8 cellular contexts compared by ENCODE assay signal in genomic region chr18:79952457-79952995, GRCh38. TPM values are rescaled to one million over a fixed set of nuclear protein-coding genes. Genes with fewer than 3 reads are reported as not detected.
DNase-seq lines count a peak whose midpoint lies in the region; ATAC-seq and TF ChIP-seq lines count a peak whose summit lies in the region.

No MANE protein-coding gene starts in this region.

- H3K27me3 ChIP-seq in left ventricle myocardium inferior (ENCODE audit: low read depth) (no peaks in the 10 kb centered on the region), gastrocnemius medialis (no peaks in the 10 kb centered on the region)

- peak overlapping the region; percentile 67 for H3K4me3 Mint-ChIP-seq in T-helper 17 cell

- no peaks in the 10 kb centered on the region for H3K36me3 Mint-ChIP-seq in T-helper 17 cell (ENCODE audit: low read depth)

- no peak for DNase-seq in T-helper 17 cell
- no peak for DNase-seq in left ventricle myocardium inferior
- no peak for DNase-seq in gastrocnemius medialis
- no peak for DNase-seq in NAMALWA (ENCODE audit: low spot score)
- DNase-seq in cerebellar cortex (ENCODE audit: low spot score): no peak

- no peak for TF ChIP-seq CTCF in left ventricle myocardium inferior (IDR thresholded peaks at IDR 0.05; ENCODE audit: borderline replicate concordance)
- no peak for TF ChIP-seq CTCF in gastrocnemius medialis (IDR thresholded peaks at IDR 0.05 in 4 of 5, conservative IDR thresholded peaks at IDR 0.05 in 1 of 5)

- H3K9ac ChIP-seq in ES-I3 (ENCODE audit: low read depth, low read length): peak overlapping the region; percentile 65; the same call in 1 of the 2 replicates

- H3K4me1 Mint-ChIP-seq in T-helper 17 cell: peaks cover 18% of the 10 kb centered on the region

- no peaks in the 10 kb centered on the region for H3K27me3 Mint-ChIP-seq in T-helper 17 cell

- ATAC-seq in T-helper 17 cell: no peak
- ATAC-seq in gastrocnemius medialis: no peak
- ATAC-seq in HG02763 (IDR thresholded peaks at IDR 0.05; ENCODE audit: unreplicated experiment): no peak
- no peak for ATAC-seq in HG02973 (IDR thresholded peaks at IDR 0.05; ENCODE audit: unreplicated experiment)

- no peak overlapping the region for H3K27ac ChIP-seq in left ventricle myocardium inferior (replicated peaks)
- H3K27ac ChIP-seq in gastrocnemius medialis: peak overlapping the region in 2 of 4 donors; percentile 69 to 96

- intact Hi-C loops in left ventricle myocardium inferior (cut with micrococcal nuclease): no loop called here
- intact Hi-C loops in gastrocnemius medialis (cut with DNase I; ENCODE audit: low total_unique reads): loop anchor here (10.0 kb wide), 1 partner anchor 548 kb away; no protein-coding TSS in a partner anchor

- no peaks in the 10 kb centered on the region for H3K36me3 ChIP-seq in ES-I3 (ENCODE audit: insufficient read depth, low read length)
- peaks cover 8% of the 10 kb centered on the region for H3K36me3 ChIP-seq in left ventricle myocardium inferior
- peaks cover 0 to 10% of the 10 kb centered on the region in 2 donors for H3K36me3 ChIP-seq in gastrocnemius medialis

- in situ Hi-C loops in gastrocnemius medialis (cut with MboI; ENCODE audit: low sequenced_read_pairs in 4 of 4): no loop called here

- no peaks in the 10 kb centered on the region for H3K9me3 ChIP-seq in ES-I3 (ENCODE audit: control insufficient read depth, insufficient read depth, low read length)
- H3K9me3 ChIP-seq in T-helper 17 cell (ENCODE audit: control insufficient read depth, low read length, poor library complexity, severe bottlenecking): no peaks in the 10 kb centered on the region
- H3K9me3 ChIP-seq in left ventricle myocardium inferior (replicated peaks): no peaks in the 10 kb centered on the region
- no peaks in the 10 kb centered on the region for H3K9me3 ChIP-seq in gastrocnemius medialis

- H3K4me3 ChIP-seq in left ventricle myocardium inferior (peak overlapping the region; percentile 87), gastrocnemius medialis (peak overlapping the region; percentile 75 to 93 (median 86))

- H3K4me1 ChIP-seq in ES-I3 (ENCODE audit: insufficient read depth, low read length) (peaks cover 3% of the 10 kb centered on the region; the same call in 1 of the 2 replicates), left ventricle myocardium inferior (peaks cover 44% of the 10 kb centered on the region), gastrocnemius medialis (peaks cover 22 to 34% of the 10 kb centered on the region in 2 donors)

- no peak for TF ChIP-seq POLR2A in gastrocnemius medialis (IDR thresholded peaks at IDR 0.05)

- no peak overlapping the region for H3K27ac Mint-ChIP-seq in T-helper 17 cell

RNA-seq across cellular contexts. Expression of gene SLC66A2, which starts 1.1 kb away (rescaled TPM):
- total RNA-seq in T-helper 17 cell (10 to 100 TPM; 43.6 to 56.9 TPM), left ventricle myocardium inferior (27.4 TPM), gastrocnemius medialis (100 to 1,000 TPM in 2 of 4 donors, 10 to 100 TPM in 2; 43.3 to 121 (median 107) TPM)

RNA-seq across cellular contexts. Expression of gene HSBP1L1, which starts 11.9 kb away (rescaled TPM):
- 10 to 100 TPM; 17.9 to 21.5 TPM for total RNA-seq in T-helper 17 cell
- total RNA-seq in left ventricle myocardium inferior: 12.2 TPM
- 10 to 100 TPM in 1 of 4 donors, 1 to 10 TPM in 2, under 1 TPM in 1; 0.94 to 13.4 (median 6.9) TPM for total RNA-seq in gastrocnemius medialis

RNA-seq across cellular contexts. Expression of gene TXNL4A, which starts 35.8 kb away (rescaled TPM):
- total RNA-seq in T-helper 17 cell: 10 to 100 TPM; 75.2 to 77.2 TPM
- 92.0 TPM for total RNA-seq in left ventricle myocardium inferior
- 100 to 1,000 TPM in 1 of 4 donors, 10 to 100 TPM in 3; 39.9 to 105 (median 66.4) TPM for total RNA-seq in gastrocnemius medialis
